ENCODE assay signal across 1 cellular context in the genomic region with DNA sequence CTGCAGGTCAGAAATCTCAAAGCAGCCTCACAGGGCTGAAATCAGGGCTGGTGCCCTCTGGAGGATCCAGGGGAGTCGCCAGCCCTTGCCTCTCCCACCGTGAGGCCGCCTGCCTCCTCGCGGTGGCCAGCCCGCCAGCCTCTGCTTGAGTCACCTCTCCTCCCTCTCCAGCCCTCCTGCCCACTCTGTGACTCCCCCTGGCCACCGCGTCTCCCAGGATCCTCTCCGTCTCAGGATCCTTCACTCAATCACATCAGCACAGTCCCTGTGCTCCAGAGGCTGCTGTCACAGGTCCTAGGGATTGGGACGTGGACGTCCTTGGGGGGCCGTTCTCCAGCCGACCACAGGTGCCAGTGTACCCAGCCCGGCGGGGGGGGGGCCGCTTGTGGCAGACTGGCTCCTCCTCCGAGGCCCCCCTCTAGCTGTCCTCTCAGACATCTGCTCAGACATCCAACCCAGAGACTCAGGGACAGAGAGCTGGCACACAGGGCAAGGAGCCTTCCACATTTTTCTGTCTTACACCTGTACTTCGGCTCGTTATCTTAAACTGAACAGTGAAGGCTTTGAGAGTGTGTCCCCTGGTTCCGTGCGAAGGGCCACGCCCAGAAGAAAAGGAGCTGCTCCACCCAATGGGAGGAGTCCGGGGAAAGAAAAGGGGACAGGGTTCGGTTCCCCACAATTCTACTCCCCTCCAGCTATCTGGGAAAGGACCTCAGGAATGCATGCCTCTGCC.
TF ChIP-seq lines count a peak whose summit lies in the region.

No MANE protein-coding gene starts in this region.

TF ChIP-seq in HepG2, 621 proteins besides CTCF, POLR2A, EP300 and RAD21 (continued from another document):
- TF ChIP-seq, protein P1, sequence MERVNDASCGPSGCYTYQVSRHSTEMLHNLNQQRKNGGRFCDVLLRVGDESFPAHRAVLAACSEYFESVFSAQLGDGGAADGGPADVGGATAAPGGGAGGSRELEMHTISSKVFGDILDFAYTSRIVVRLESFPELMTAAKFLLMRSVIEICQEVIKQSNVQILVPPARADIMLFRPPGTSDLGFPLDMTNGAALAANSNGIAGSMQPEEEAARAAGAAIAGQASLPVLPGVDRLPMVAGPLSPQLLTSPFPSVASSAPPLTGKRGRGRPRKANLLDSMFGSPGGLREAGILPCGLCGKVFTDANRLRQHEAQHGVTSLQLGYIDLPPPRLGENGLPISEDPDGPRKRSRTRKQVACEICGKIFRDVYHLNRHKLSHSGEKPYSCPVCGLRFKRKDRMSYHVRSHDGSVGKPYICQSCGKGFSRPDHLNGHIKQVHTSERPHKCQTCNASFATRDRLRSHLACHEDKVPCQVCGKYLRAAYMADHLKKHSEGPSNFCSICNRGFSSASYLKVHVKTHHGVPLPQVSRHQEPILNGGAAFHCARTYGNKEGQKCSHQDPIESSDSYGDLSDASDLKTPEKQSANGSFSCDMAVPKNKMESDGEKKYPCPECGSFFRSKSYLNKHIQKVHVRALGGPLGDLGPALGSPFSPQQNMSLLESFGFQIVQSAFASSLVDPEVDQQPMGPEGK (CRISPR knock-in tag; IDR thresholded peaks at IDR 0.05): peak; percentile 32; the same call in 1 of the 2 replicates
- TF ChIP-seq ERF (CRISPR knock-in tag; IDR thresholded peaks at IDR 0.05): 0 out of 2 replicates have a peak, but pooled peaks have one; percentile 14
- 0 out of 2 replicates have a peak, but pooled peaks have one; percentile 25 for TF ChIP-seq KDM2A (CRISPR knock-in tag; IDR thresholded peaks at IDR 0.05; ENCODE audit: borderline replicate concordance, low read depth)
- no peak for TF ChIP-seq THAP9 (CRISPR knock-in tag; IDR thresholded peaks at IDR 0.05; ENCODE audit: borderline replicate concordance)
- TF ChIP-seq STAG1 (CRISPR knock-in tag; IDR thresholded peaks at IDR 0.05): peak; percentile 23; the same call in 1 of the 2 replicates
- TF ChIP-seq, protein P2, sequence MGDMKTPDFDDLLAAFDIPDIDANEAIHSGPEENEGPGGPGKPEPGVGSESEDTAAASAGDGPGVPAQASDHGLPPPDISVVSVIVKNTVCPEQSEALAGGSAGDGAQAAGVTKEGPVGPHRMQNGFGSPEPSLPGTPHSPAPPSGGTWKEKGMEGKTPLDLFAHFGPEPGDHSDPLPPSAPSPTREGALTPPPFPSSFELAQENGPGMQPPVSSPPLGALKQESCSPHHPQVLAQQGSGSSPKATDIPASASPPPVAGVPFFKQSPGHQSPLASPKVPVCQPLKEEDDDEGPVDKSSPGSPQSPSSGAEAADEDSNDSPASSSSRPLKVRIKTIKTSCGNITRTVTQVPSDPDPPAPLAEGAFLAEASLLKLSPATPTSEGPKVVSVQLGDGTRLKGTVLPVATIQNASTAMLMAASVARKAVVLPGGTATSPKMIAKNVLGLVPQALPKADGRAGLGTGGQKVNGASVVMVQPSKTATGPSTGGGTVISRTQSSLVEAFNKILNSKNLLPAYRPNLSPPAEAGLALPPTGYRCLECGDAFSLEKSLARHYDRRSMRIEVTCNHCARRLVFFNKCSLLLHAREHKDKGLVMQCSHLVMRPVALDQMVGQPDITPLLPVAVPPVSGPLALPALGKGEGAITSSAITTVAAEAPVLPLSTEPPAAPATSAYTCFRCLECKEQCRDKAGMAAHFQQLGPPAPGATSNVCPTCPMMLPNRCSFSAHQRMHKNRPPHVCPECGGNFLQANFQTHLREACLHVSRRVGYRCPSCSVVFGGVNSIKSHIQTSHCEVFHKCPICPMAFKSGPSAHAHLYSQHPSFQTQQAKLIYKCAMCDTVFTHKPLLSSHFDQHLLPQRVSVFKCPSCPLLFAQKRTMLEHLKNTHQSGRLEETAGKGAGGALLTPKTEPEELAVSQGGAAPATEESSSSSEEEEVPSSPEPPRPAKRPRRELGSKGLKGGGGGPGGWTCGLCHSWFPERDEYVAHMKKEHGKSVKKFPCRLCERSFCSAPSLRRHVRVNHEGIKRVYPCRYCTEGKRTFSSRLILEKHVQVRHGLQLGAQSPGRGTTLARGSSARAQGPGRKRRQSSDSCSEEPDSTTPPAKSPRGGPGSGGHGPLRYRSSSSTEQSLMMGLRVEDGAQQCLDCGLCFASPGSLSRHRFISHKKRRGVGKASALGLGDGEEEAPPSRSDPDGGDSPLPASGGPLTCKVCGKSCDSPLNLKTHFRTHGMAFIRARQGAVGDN (CRISPR knock-in tag; IDR thresholded peaks at IDR 0.05): peak; percentile 49
- TF ChIP-seq HMGXB4 (CRISPR knock-in tag; IDR thresholded peaks at IDR 0.05; ENCODE audit: borderline replicate concordance in 1 of 2, low read depth in 1 of 2): peak; percentile 26 to 53; a peak in 1 of 4 replicates
- TF ChIP-seq CHD4 (IDR thresholded peaks at IDR 0.05; ENCODE audit: borderline replicate concordance, low read length): no peak
- TF ChIP-seq, protein P3, sequence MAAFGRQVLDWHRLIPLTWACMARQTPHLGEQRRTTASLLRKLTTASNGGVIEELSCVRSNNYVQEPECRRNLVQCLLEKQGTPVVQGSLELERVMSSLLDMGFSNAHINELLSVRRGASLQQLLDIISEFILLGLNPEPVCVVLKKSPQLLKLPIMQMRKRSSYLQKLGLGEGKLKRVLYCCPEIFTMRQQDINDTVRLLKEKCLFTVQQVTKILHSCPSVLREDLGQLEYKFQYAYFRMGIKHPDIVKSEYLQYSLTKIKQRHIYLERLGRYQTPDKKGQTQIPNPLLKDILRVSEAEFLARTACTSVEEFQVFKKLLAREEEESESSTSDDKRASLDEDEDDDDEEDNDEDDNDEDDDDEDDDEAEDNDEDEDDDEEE (CRISPR knock-in tag; IDR thresholded peaks at IDR 0.05): 0 out of 2 replicates have a peak, but pooled peaks have one; percentile 54
- TF ChIP-seq DBP (CRISPR knock-in tag; IDR thresholded peaks at IDR 0.05; ENCODE audit: not compliant biosample characterization): no peak
- no peak for TF ChIP-seq ZNF12 (CRISPR knock-in tag; IDR thresholded peaks at IDR 0.05)
- 0 out of 2 replicates have a peak, but pooled peaks have one; percentile 16 for TF ChIP-seq ZFP91 (CRISPR knock-in tag; IDR thresholded peaks at IDR 0.05; ENCODE audit: borderline replicate concordance)
- no peak for TF ChIP-seq PRMT3 (CRISPR knock-in tag; IDR thresholded peaks at IDR 0.05; ENCODE audit: borderline replicate concordance, low read depth)
- TF ChIP-seq ZSCAN25 (CRISPR knock-in tag; IDR thresholded peaks at IDR 0.05): peak; percentile 11; the same call in 1 of the 2 replicates
- TF ChIP-seq, protein P4, sequence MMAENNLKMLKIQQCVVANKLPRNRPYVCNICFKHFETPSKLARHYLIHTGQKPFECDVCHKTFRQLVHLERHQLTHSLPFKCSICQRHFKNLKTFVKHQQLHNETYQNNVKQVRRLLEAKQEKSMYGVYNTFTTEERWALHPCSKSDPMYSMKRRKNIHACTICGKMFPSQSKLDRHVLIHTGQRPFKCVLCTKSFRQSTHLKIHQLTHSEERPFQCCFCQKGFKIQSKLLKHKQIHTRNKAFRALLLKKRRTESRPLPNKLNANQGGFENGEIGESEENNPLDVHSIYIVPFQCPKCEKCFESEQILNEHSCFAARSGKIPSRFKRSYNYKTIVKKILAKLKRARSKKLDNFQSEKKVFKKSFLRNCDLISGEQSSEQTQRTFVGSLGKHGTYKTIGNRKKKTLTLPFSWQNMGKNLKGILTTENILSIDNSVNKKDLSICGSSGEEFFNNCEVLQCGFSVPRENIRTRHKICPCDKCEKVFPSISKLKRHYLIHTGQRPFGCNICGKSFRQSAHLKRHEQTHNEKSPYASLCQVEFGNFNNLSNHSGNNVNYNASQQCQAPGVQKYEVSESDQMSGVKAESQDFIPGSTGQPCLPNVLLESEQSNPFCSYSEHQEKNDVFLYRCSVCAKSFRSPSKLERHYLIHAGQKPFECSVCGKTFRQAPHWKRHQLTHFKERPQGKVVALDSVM (CRISPR knock-in tag; IDR thresholded peaks at IDR 0.05): peak; percentile 81
- TF ChIP-seq HNRNPLL (IDR thresholded peaks at IDR 0.05; ENCODE audit: low read depth, low read length, poor library complexity, severe bottlenecking): peak; percentile 25
- 0 out of 2 replicates have a peak, but pooled peaks have one; percentile 32 for TF ChIP-seq ZNF790 (CRISPR knock-in tag; IDR thresholded peaks at IDR 0.05; ENCODE audit: borderline replicate concordance)
- TF ChIP-seq ZBTB7A (CRISPR knock-in tag; IDR thresholded peaks at IDR 0.05): no peak
- peak; percentile 32; the same call in 1 of the 2 replicates for TF ChIP-seq GABPB1 (CRISPR knock-in tag; IDR thresholded peaks at IDR 0.05)
- TF ChIP-seq NFIB (CRISPR knock-in tag; IDR thresholded peaks at IDR 0.05; ENCODE audit: borderline replicate concordance): no peak
- TF ChIP-seq LCORL (IDR thresholded peaks at IDR 0.05): no peak
- TF ChIP-seq LCORL (CRISPR knock-in tag; IDR thresholded peaks at IDR 0.05): 0 out of 2 replicates have a peak, but pooled peaks have one; percentile 3
- TF ChIP-seq ZNF709 (CRISPR knock-in tag; IDR thresholded peaks at IDR 0.05): peak; percentile 41; the same call in 1 of the 2 replicates
- no peak for TF ChIP-seq ZNF274 (CRISPR knock-in tag; IDR thresholded peaks at IDR 0.05)
- TF ChIP-seq XRCC5 (optimal IDR thresholded peaks at IDR 0.05; ENCODE audit: low read length): peak; percentile 55
- TF ChIP-seq FOSL2 (CRISPR knock-in tag; IDR thresholded peaks at IDR 0.05): 0 out of 2 replicates have a peak, but pooled peaks have one; percentile 22
